ENCODE assay signal across 25 cellular contexts in the genomic region with DNA sequence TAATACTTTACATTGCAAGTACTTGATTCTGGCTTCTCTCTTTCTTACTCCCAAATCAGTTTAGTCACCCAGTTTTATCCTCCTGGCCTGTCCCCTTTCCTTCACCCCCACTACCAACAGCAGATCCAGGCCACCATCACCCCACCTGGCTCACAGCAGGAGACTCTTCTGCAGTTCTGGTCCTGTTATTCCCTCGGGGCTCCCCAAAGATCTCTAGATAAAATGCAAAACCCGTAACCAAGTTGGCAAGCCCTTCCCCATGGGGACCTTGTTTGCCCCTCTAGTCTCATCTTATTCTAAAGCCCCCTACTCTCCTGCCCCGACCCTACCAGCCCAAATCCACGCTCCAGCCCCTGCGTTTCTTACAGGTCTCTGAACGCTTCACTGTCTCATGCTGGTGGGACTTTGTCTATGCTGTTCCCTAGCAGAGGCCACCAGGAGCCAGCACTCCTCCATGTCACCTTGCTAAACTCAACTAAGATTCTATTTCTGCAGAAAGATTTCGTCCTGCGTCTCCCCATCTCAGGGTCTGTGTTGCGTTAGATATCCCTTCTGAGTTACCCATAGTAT. TPM values are rescaled to one million over a fixed set of nuclear protein-coding genes. Genes with fewer than 3 reads are reported as not detected.
A peak's percentile ranks its signal among the peaks of the same experiment; 100 is the strongest.
DNase-seq lines count a peak whose midpoint lies in the region; ATAC-seq and TF ChIP-seq lines count a peak whose summit lies in the region.
"Had no signal": no experiment of that assay in that cellular context is flagged by ENCODE, and none has a peak within 500 bp of the region (broad histone marks: within the 10 kb centered on the region; RNA-seq: fewer than 3 reads in every experiment).

No MANE protein-coding gene starts in this region.

- no peaks in the 10 kb centered on the region for H3K27me3 Mint-ChIP-seq in stimulated activated memory B cell treated with anti-CD40 and anti-IgM and Interleukin-4, amounts not matched to agents 10 μg/mL and 1 μg/mL and 100 μg/mL, for 72 hours

- H3K9me2 ChIP-seq in OCI-LY7 (ENCODE audit: insufficient read depth, low read length), result no peaks in the 10 kb centered on the region

- no TSS peak for BruUV-seq in OCI-LY7 (replicated peaks; lab: Mats Ljungman, UMichigan)

- H3K27me3 ChIP-seq in muscle layer of colon (ENCODE audit: control insufficient read depth in 1 of 2, insufficient read depth in 2 of 2, low read length in 2 of 2), result no peaks in the 10 kb centered on the region
- H3K27me3 ChIP-seq: heart left ventricle, stomach had no signal

- H3K9me3 ChIP-seq in OCI-LY7 (ENCODE audit: low read length) (no peaks in the 10 kb centered on the region; the same call in 1 of the 2 replicates), muscle layer of colon (ENCODE audit: low read length) (no peaks in the 10 kb centered on the region)
- H3K9me3 ChIP-seq: heart left ventricle, stomach, tibial artery had no signal

- no peak overlapping the region for H3K9ac ChIP-seq in muscle layer of colon (ENCODE audit: low read length)

- peaks cover 41% of the 10 kb centered on the region for H3K36me3 ChIP-seq in OCI-LY7 (ENCODE audit: insufficient read depth, low read length)
- H3K36me3 ChIP-seq in muscle layer of colon (ENCODE audit: insufficient read depth, low read length), result peaks cover 18% of the 10 kb centered on the region

- no peak for TF ChIP-seq CTCF in OCI-LY7 (conservative IDR thresholded peaks at IDR 0.05; ENCODE audit: low read length)

- DNase-seq in cardiac septum (ENCODE audit: low spot score) (peak; percentile 12), Right ventricle myocardium superior (no peak), OCI-LY7 (ENCODE audit: low spot score) (no peak), iPS-NIHi7 (ENCODE audit: extremely low spot score) (no peak), KG1 (lab: John Stamatoyannopoulos, UW) (no peak)
- DNase-seq: activated CD4-positive, alpha-beta T cell treated with anti-CD3 and anti-CD28 coated beads for 4 hours; activated naive CD4-positive, alpha-beta T cell; activated T-cell treated with anti-CD3 and anti-CD28 coated beads, Interleukin-2, amount 50 U/mL, for 4 hours; amygdala; effector CD8-positive, alpha-beta T cell; erythroblast; heart left ventricle; mesenchymal stem cell; NCI-H1048; NCI-H1694; NCI-H446 treated with DMSO at 0.1 percent for 48 hours; occipital lobe; tibial artery had no signal

- no peak overlapping the region for H3K4me3 Mint-ChIP-seq in stimulated activated memory B cell treated with anti-CD40 and anti-IgM and Interleukin-4, amounts not matched to agents 10 μg/mL and 1 μg/mL and 100 μg/mL, for 72 hours
- H3K4me3 Mint-ChIP-seq: activated T-cell treated with anti-CD3 and anti-CD28 coated beads, Interleukin-2, amount 50 U/mL, for 4 hours; T-helper 2 cell treated with Interferon-gamma antibody and Interleukin-4, amounts not matched to agents 5 μg/mL and 100 μg/mL, for 36 hours had no signal

- ATAC-seq in Right ventricle myocardium superior (ENCODE audit: poor library complexity), result no peak
- ATAC-seq in HG03342 (IDR thresholded peaks at IDR 0.05; ENCODE audit: unreplicated experiment), result no peak
- no peak for ATAC-seq in stimulated activated memory B cell treated with anti-CD40 and anti-IgM and Interleukin-4, amounts not matched to agents 10 μg/mL and 1 μg/mL and 100 μg/mL, for 72 hours
- ATAC-seq: activated T-cell treated with anti-CD3 and anti-CD28 coated beads, Interleukin-2, amount 50 U/mL, for 4 hours; heart left ventricle; HepG2; SK-N-SH treated with all-trans-retinoic acid at 6 μM for 48 hours had no signal

- intact Hi-C loops in cardiac septum (cut with DNase I) (loop anchor here (10.0 kb wide), 1 partner anchor 82 kb away; no protein-coding TSS in a partner anchor), Right ventricle myocardium superior (cut with DNase I) (no loop called here), OCI-LY7 (cut with micrococcal nuclease; ENCODE audit: unreplicated experiment) (no loop called here)

- H3K27ac ChIP-seq in OCI-LY7 (ENCODE audit: low read depth, low read length, poor library complexity, severe bottlenecking) (peak overlapping the region; percentile 12), muscle layer of colon (ENCODE audit: low read depth, low read length) (peak overlapping the region; percentile 67)
- H3K27ac ChIP-seq: tibial artery had no signal

- H3K4me3 ChIP-seq in OCI-LY7 (ENCODE audit: low read depth, low read length, poor library complexity, severe bottlenecking) (no peak overlapping the region), muscle layer of colon (ENCODE audit: low read depth in 1 of 2, low read length in 2 of 2) (no peak overlapping the region)
- H3K4me3 ChIP-seq: stomach, tibial artery had no signal

- no peaks in the 10 kb centered on the region for H4K20me1 ChIP-seq in OCI-LY7 (ENCODE audit: insufficient read depth, low read length)

- H3K4me2 ChIP-seq in OCI-LY7 (ENCODE audit: low read length), result peak overlapping the region; percentile 86

- peaks cover 34% of the 10 kb centered on the region for H3K4me1 Mint-ChIP-seq in stimulated activated memory B cell treated with anti-CD40 and anti-IgM and Interleukin-4, amounts not matched to agents 10 μg/mL and 1 μg/mL and 100 μg/mL, for 72 hours

- peaks cover 5% of the 10 kb centered on the region for H3K9me3 Mint-ChIP-seq in stimulated activated memory B cell treated with anti-CD40 and anti-IgM and Interleukin-4, amounts not matched to agents 10 μg/mL and 1 μg/mL and 100 μg/mL, for 72 hours
- H3K9me3 Mint-ChIP-seq: activated T-cell treated with anti-CD3 and anti-CD28 coated beads, Interleukin-2, amount 50 U/mL, for 4 hours had no signal

- CTCF ChIA-PET in OCI-LY7 (lab: Charles Lee; ENCODE audit: unreplicated experiment), result no interaction called here

- peaks cover 11% of the 10 kb centered on the region for H3K36me3 Mint-ChIP-seq in stimulated activated memory B cell treated with anti-CD40 and anti-IgM and Interleukin-4, amounts not matched to agents 10 μg/mL and 1 μg/mL and 100 μg/mL, for 72 hours

- H3K4me1 ChIP-seq in OCI-LY7 (ENCODE audit: insufficient read depth, low read length, poor library complexity, severe bottlenecking) (peaks cover 84% of the 10 kb centered on the region), muscle layer of colon (ENCODE audit: insufficient read depth, low read length) (peaks cover 42% of the 10 kb centered on the region)

- POLR2A ChIA-PET in OCI-LY7 (lab: Charles Lee), result interaction anchor here (0.8 kb wide), 1 partner anchor 46 kb away, joined by 3 read pairs; no protein-coding TSS in a partner anchor

- no peak overlapping the region for H3K27ac Mint-ChIP-seq in stimulated activated memory B cell treated with anti-CD40 and anti-IgM and Interleukin-4, amounts not matched to agents 10 μg/mL and 1 μg/mL and 100 μg/mL, for 72 hours
- H3K27ac Mint-ChIP-seq: T-helper 2 cell treated with Interferon-gamma antibody and Interleukin-4, amounts not matched to agents 5 μg/mL and 100 μg/mL, for 36 hours had no signal

- peaks cover 41% of the 10 kb centered on the region for H3K79me2 ChIP-seq in OCI-LY7 (ENCODE audit: insufficient read depth, low read depth, low read length)

- H2AFZ ChIP-seq in OCI-LY7 (ENCODE audit: low read length), result no peak overlapping the region

RNA-seq across cellular contexts. Expression of gene ABCG1, which starts 4.0 kb away (rescaled TPM):
- total RNA-seq in cardiac septum (6.3 TPM), Right ventricle myocardium superior (7.3 TPM), OCI-LY7 (2022) (17.3 and 18.8 TPM in 2 replicates)
- total RNA-seq in OCI-LY7 (2014; rRNA removed; shearing (Covaris generic)), result 13.2 and 16.7 TPM in 2 replicates
- total RNA-seq: HepG2 had no signal
